ENCODE assay signal across 21 cellular contexts in the genomic region with DNA sequence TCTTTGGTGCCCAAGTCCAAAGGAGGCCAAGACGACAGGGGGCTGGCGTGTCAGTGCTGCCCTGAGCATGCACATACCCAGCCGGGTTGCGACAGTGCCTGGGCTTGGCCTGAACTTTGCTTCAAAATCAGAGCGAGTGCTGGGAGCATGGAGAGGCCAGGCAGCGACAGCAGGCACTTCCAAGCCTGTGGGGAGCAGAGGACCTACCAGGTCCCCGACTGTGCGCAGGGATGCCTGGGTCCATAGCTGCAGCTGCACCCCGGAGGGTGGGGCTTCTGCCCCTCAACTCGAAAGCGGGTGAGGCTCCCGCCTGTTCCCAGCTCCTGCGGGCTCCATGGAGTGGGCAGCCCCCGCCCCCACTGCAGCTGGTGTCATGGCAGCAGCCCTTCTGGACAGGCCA.
"Had no signal": no experiment of that assay in that cellular context is flagged by ENCODE, and none has a peak within 500 bp of the region (broad histone marks: within the 10 kb centered on the region; RNA-seq: fewer than 3 reads in every experiment).

No MANE protein-coding gene starts in this region.

- H3K4me1 Mint-ChIP-seq: endodermal cell, neural progenitor cell had no signal

- H3K9ac ChIP-seq: neural progenitor cell had no signal

- H3K9me3 ChIP-seq: breast epithelium, lower lobe of right lung, pancreas, prostate gland, uterus had no signal

- H3K27me3 ChIP-seq: breast epithelium, neural progenitor cell, pancreas, uterus had no signal

- H3K9me3 Mint-ChIP-seq: endodermal cell, neural progenitor cell, type B pancreatic cell had no signal

- H3K27ac Mint-ChIP-seq: endodermal cell; natural killer cell treated with Interleukin-12 subunit alpha and Interleukin-12 subunit beta and Interleukin-15 and Interleukin-18, amount 100 ng/mL, for 72 hours; neural progenitor cell; type B pancreatic cell had no signal

- ATAC-seq: natural killer cell treated with Interleukin-12 subunit alpha and Interleukin-12 subunit beta and Interleukin-15 and Interleukin-18, amount 100 ng/mL, for 72 hours; pancreas had no signal

- H3K4me3 ChIP-seq: breast epithelium, coronary artery, lower lobe of right lung, neural progenitor cell, pancreas, prostate gland, uterus had no signal

- H3K4me2 ChIP-seq: neural progenitor cell had no signal

- H3K36me3 Mint-ChIP-seq: natural killer cell treated with Interleukin-12 subunit alpha and Interleukin-12 subunit beta and Interleukin-15 and Interleukin-18, amount 100 ng/mL, for 72 hours; neural progenitor cell; type B pancreatic cell had no signal

- H3K36me3 ChIP-seq: breast epithelium, lower lobe of right lung, neural progenitor cell, pancreas, prostate gland, uterus had no signal

- DNase-seq: central memory CD4-positive, alpha-beta T cell; effector CD4-positive, alpha-beta T cell; endodermal cell; erythroblast; foreskin melanocyte; head of caudate nucleus; hippocampal formation; kidney glomerular epithelial cell; lower lobe of right lung; occipital lobe; small intestine; stimulated activated CD4-positive, alpha-beta T cell treated with anti-CD3 and anti-CD28 coated beads, Interleukin-2, amount 100 ng/mL, for 48 hours; uterus had no signal

- H2AFZ ChIP-seq: neural progenitor cell had no signal

- H3K4me1 ChIP-seq: breast epithelium, lower lobe of right lung, neural progenitor cell, prostate gland, uterus had no signal

- H3K27ac ChIP-seq: breast epithelium, coronary artery, lower lobe of right lung, neural progenitor cell, pancreas, prostate gland, uterus had no signal

- H3K4me3 Mint-ChIP-seq: endodermal cell; natural killer cell treated with Interleukin-12 subunit alpha and Interleukin-12 subunit beta and Interleukin-15 and Interleukin-18, amount 100 ng/mL, for 72 hours; neural progenitor cell; type B pancreatic cell had no signal

- FAIRE-seq: endothelial cell of umbilical vein, pancreas, small intestine had no signal

- H3K27me3 Mint-ChIP-seq: natural killer cell treated with Interleukin-12 subunit alpha and Interleukin-12 subunit beta and Interleukin-15 and Interleukin-18, amount 100 ng/mL, for 72 hours; type B pancreatic cell had no signal
